ENCODE assay signal across 8 cellular contexts in genomic region chr4:102501635-102502382, GRCh38. TPM values are rescaled to one million over a fixed set of nuclear protein-coding genes. Genes with fewer than 3 reads are reported as not detected.
DNase-seq lines count a peak whose midpoint lies in the region; ATAC-seq and TF ChIP-seq lines count a peak whose summit lies in the region.

No MANE protein-coding gene starts in this region.

- intact Hi-C loops in Caco-2 (cut with micrococcal nuclease; ENCODE audit: unreplicated experiment), result loop anchor here (2.0 to 10.0 kb wide), 3 partner anchors 59 to 157 kb away; partner anchors contain the start of gene SLC39A8
- intact Hi-C loops in PC-9 (cut with micrococcal nuclease; ENCODE audit: unreplicated experiment), result loop anchor here (2.0 to 5.0 kb wide), 3 partner anchors 90 to 517 kb away; partner anchors contain the start of genes CISD2 and SLC9B1
- intact Hi-C loops in natural killer cell (cut with micrococcal nuclease), result loop anchor here (1.0 to 5.0 kb wide), 5 partner anchors 16 to 325 kb away; partner anchors contain the start of genes SLC39A8 and UBE2D3
- intact Hi-C loops in stomach (cut with DNase I; ENCODE audit: low total_unique reads), result no loop called here

- CTCF ChIA-PET in Caco-2 (lab: Charles Lee) (no interaction called here), PC-9 (lab: Charles Lee) (interaction anchor here (0.6 kb wide), 1 partner anchor 323 kb away, joined by 3 read pairs; no protein-coding TSS in a partner anchor)

- H3K27me3 Mint-ChIP-seq in Caco-2 (ENCODE audit: insufficient read depth, unreplicated experiment) (no peaks in the 10 kb centered on the region), natural killer cell (ENCODE audit: low read depth in 2 of 2) (peaks cover 0 to 4% of the 10 kb centered on the region in 2 donors)
- no peaks in the 10 kb centered on the region for H3K27me3 Mint-ChIP-seq in activated T-helper 17 cell treated with anti-CD3 and anti-CD28 coated beads, Interleukin-2, amount 50 U/mL, for 72 hours

- H3K4me3 ChIP-seq in Caco-2 (ENCODE audit: low read depth, low read length), result peak overlapping the region; percentile 72
- peak overlapping the region; percentile 80 for H3K4me3 ChIP-seq in PC-9
- H3K4me3 ChIP-seq in fibroblast of lung (replicated peaks in 1 of 4; ENCODE audit: control extremely low read depth in 1 of 4, insufficient read depth in 1 of 4, low read depth in 3 of 4, low read length in 4 of 4), result peak overlapping the region; percentile 75 to 96 (median 78)
- H3K4me3 ChIP-seq in stomach, result peak overlapping the region; percentile 73 to 94 (median 78)

- peaks cover 18% of the 10 kb centered on the region; the same call in 1 of the 2 replicates for H3K4me1 ChIP-seq in Caco-2
- H3K4me1 ChIP-seq in PC-9 (replicated peaks; ENCODE audit: insufficient read depth), result peaks cover 34% of the 10 kb centered on the region
- peaks cover 4% of the 10 kb centered on the region for H3K4me1 ChIP-seq in fibroblast of lung (ENCODE audit: control insufficient read depth, extremely low read depth, insufficient read depth, low read length)
- peaks cover 10 to 60% (median 35%) of the 10 kb centered on the region in 4 donors for H3K4me1 ChIP-seq in stomach

- H3K36me3 ChIP-seq in Caco-2 (ENCODE audit: control insufficient read depth, insufficient read depth, low read length), result no peaks in the 10 kb centered on the region
- no peaks in the 10 kb centered on the region for H3K36me3 ChIP-seq in PC-9 (ENCODE audit: low read depth)
- no peaks in the 10 kb centered on the region for H3K36me3 ChIP-seq in fibroblast of lung (ENCODE audit: control insufficient read depth, insufficient read depth, low read length)
- no peaks in the 10 kb centered on the region for H3K36me3 ChIP-seq in stomach

- no peak for TF ChIP-seq EP300 in stomach (IDR thresholded peaks at IDR 0.05)

- H4K20me1 ChIP-seq in PC-9 (ENCODE audit: insufficient read depth) (no peaks in the 10 kb centered on the region), fibroblast of lung (ENCODE audit: control insufficient read depth, extremely low read depth, insufficient read depth, low read length) (no peaks in the 10 kb centered on the region)

- peak overlapping the region; percentile 87 for H3K4me2 ChIP-seq in PC-9
- peak overlapping the region; percentile 70 for H3K4me2 ChIP-seq in fibroblast of lung (ENCODE audit: extremely low read depth, insufficient read depth, low read length)

- H3K9ac ChIP-seq in fibroblast of lung (ENCODE audit: insufficient read depth, low read length), result peak overlapping the region; percentile 89

- H3K27ac Mint-ChIP-seq in Caco-2 (ENCODE audit: unreplicated experiment) (peak overlapping the region; percentile 96), natural killer cell (peak overlapping the region; percentile 97)
- H3K27ac Mint-ChIP-seq in activated T-helper 17 cell treated with anti-CD3 and anti-CD28 coated beads, Interleukin-2, amount 50 U/mL, for 72 hours, result peak overlapping the region; percentile 80

- POLR2A ChIA-PET in Caco-2 (lab: Charles Lee) (no interaction called here), PC-9 (lab: Charles Lee; ENCODE audit: unreplicated experiment) (interaction anchor here (0.7 kb wide), 1 partner anchor 116 kb away, joined by 4 read pairs; no protein-coding TSS in a partner anchor)

- ATAC-seq in activated T-helper 17 cell treated with anti-CD3 and anti-CD28 coated beads, Interleukin-2, amount 50 U/mL, for 72 hours (replicated peaks), result peak; percentile 57
- peak; percentile 23 to 63 (median 27) for ATAC-seq in natural killer cell

- H3K9me3 Mint-ChIP-seq in Caco-2 (ENCODE audit: unreplicated experiment), result no peaks in the 10 kb centered on the region
- H3K9me3 Mint-ChIP-seq in activated T-helper 17 cell treated with anti-CD3 and anti-CD28 coated beads, Interleukin-2, amount 50 U/mL, for 72 hours, result no peaks in the 10 kb centered on the region
- no peaks in the 10 kb centered on the region for H3K9me3 Mint-ChIP-seq in natural killer cell

- H3F3A ChIP-seq in PC-9 (ENCODE audit: insufficient read depth, low read depth), result peaks cover 10% of the 10 kb centered on the region; the same call in 1 of the 2 replicates

- BruUV-seq in Caco-2 (replicated peaks; lab: Mats Ljungman, UMichigan) (no TSS peak), PC-9 (replicated peaks; lab: Mats Ljungman, UMichigan) (no TSS peak)

- H3K27ac ChIP-seq in PC-9 (peak overlapping the region; percentile 82), fibroblast of lung (ENCODE audit: insufficient read depth, low read length) (peak overlapping the region; percentile 93), stomach (peak overlapping the region; percentile 95 to 100 (median 99))

- H2AFZ ChIP-seq in PC-9, result peak overlapping the region; percentile 81
- H2AFZ ChIP-seq in fibroblast of lung (ENCODE audit: low read length), result peak overlapping the region; percentile 62

- TF ChIP-seq CTCF in Caco-2 (IDR thresholded peaks at IDR 0.05; ENCODE audit: insufficient read depth in 1 of 2, low read depth in 1 of 2, low read length in 1 of 2, severe bottlenecking in 1 of 2, unreplicated experiment in 1 of 2), result no peak
- no peak for TF ChIP-seq CTCF in GM20000 (IDR thresholded peaks at IDR 0.05; ENCODE audit: extremely low read depth, missing control alignments)
- TF ChIP-seq CTCF in PC-9 (conservative IDR thresholded peaks at IDR 0.05), result no peak
- TF ChIP-seq CTCF in fibroblast of lung (conservative IDR thresholded peaks at IDR 0.05 in 1 of 2, IDR thresholded peaks at IDR 0.05 in 1 of 2; ENCODE audit: low read depth in 1 of 2, low read length in 2 of 2), result no peak
- no peak for TF ChIP-seq CTCF in natural killer cell (IDR thresholded peaks at IDR 0.05)
- TF ChIP-seq CTCF in stomach (IDR thresholded peaks at IDR 0.05), result no peak

- no peaks in the 10 kb centered on the region for H3K9me2 ChIP-seq in PC-9 (ENCODE audit: insufficient read depth)

- H3K4me1 Mint-ChIP-seq in Caco-2 (ENCODE audit: low read depth, unreplicated experiment) (peaks cover 26% of the 10 kb centered on the region), natural killer cell (peaks cover 36 to 41% of the 10 kb centered on the region in 2 donors)
- H3K4me1 Mint-ChIP-seq in activated T-helper 17 cell treated with anti-CD3 and anti-CD28 coated beads, Interleukin-2, amount 50 U/mL, for 72 hours, result peaks cover 21% of the 10 kb centered on the region

- H3K27me3 ChIP-seq in Caco-2 (replicated peaks; ENCODE audit: control insufficient read depth, insufficient read depth, low read length) (no peaks in the 10 kb centered on the region), PC-9 (ENCODE audit: insufficient read depth, low read depth) (no peaks in the 10 kb centered on the region), fibroblast of lung (ENCODE audit: control insufficient read depth, insufficient read depth, low read length) (no peaks in the 10 kb centered on the region), stomach (no peaks in the 10 kb centered on the region)

- H3K79me2 ChIP-seq in PC-9 (ENCODE audit: low read depth), result peaks cover 52% of the 10 kb centered on the region
- H3K79me2 ChIP-seq in fibroblast of lung (ENCODE audit: control insufficient read depth, insufficient read depth, low read length), result peaks cover 28% of the 10 kb centered on the region

- H3K36me3 Mint-ChIP-seq in Caco-2 (ENCODE audit: insufficient read depth, unreplicated experiment) (peaks cover 10% of the 10 kb centered on the region), natural killer cell (no peaks in the 10 kb centered on the region)
- H3K36me3 Mint-ChIP-seq in activated T-helper 17 cell treated with anti-CD3 and anti-CD28 coated beads, Interleukin-2, amount 50 U/mL, for 72 hours (ENCODE audit: low read depth), result peaks cover 41% of the 10 kb centered on the region

- DNase-seq in Caco-2 (peak; percentile 84 to 88), GM20000 (ENCODE audit: low spot score) (peak; percentile 64), HS-27A (ENCODE audit: low read depth) (peak; percentile 82), PC-9 (peak; percentile 74 to 75), fibroblast of lung (ENCODE audit: low read depth in 2 of 2) (peak; percentile 75 to 84), natural killer cell (peak; percentile 60), stomach (peak; percentile 81)

- peak overlapping the region; percentile 95 for H3K4me3 Mint-ChIP-seq in Caco-2 (ENCODE audit: unreplicated experiment)
- peak overlapping the region; percentile 90 for H3K4me3 Mint-ChIP-seq in activated T-helper 17 cell treated with anti-CD3 and anti-CD28 coated beads, Interleukin-2, amount 50 U/mL, for 72 hours
- peak overlapping the region; percentile 96 for H3K4me3 Mint-ChIP-seq in natural killer cell

- 0 to 1% (median 1%) methylated on average over 41 to 63 of the region's 63 CpGs for WGBS in stomach, 5 donors

- TF ChIP-seq POLR2A in stomach (IDR thresholded peaks at IDR 0.05), result peak in 1 of 4 donors; percentile 49

- H3K9me3 ChIP-seq in Caco-2, result no peaks in the 10 kb centered on the region
- H3K9me3 ChIP-seq in PC-9 (ENCODE audit: insufficient read depth, low read depth), result no peaks in the 10 kb centered on the region
- H3K9me3 ChIP-seq in fibroblast of lung (ENCODE audit: control insufficient read depth, insufficient read depth, low read depth, low read length), result no peaks in the 10 kb centered on the region
- no peaks in the 10 kb centered on the region for H3K9me3 ChIP-seq in stomach

RNA-seq across cellular contexts. Expression of gene NFKB1, which starts 0.7 kb away (rescaled TPM):
- total RNA-seq in Caco-2 (2022) (33.0 and 39.8 TPM in 2 replicates), PC-9 (2021) (11.6 and 16.8 TPM in 2 replicates), fibroblast of lung (32.5 and 33.9 TPM in 2 replicates), natural killer cell (100 to 1,000 TPM; 144 to 235 (median 163) TPM), stomach (10 to 100 TPM in 4 of 5 donors, 1 to 10 TPM in 1; 9.6 to 36.5 (median 23.0) TPM)
- 100 to 1,000 TPM; 103 to 110 TPM for total RNA-seq in activated T-helper 17 cell treated with anti-CD3 and anti-CD28 coated beads, Interleukin-2, amount 50 U/mL, for 72 hours
- polyA plus RNA-seq in fibroblast of lung (20.9 and 22.4 TPM in 2 replicates), stomach (10 to 100 TPM; 10.4 to 19.7 (median 15.3) TPM)
- 18.7 and 20.6 TPM in 2 replicates for polyA plus RNA-seq in fibroblast of lung (2012)
- 13.7 and 18.5 TPM in 2 replicates for polyA minus RNA-seq in fibroblast of lung (ENCODE audit: low replicate concordance)

Comparison
In these comparisons a context has a peak if more than half of its experiments do, and no peak if none do; other contexts are left out.
1. Peak in every context shown above with its lines: DNase-seq, ATAC-seq, H3K4me3 ChIP-seq and H3K27ac ChIP-seq.